8 cellular contexts compared by ENCODE assay signal in the genomic region with DNA sequence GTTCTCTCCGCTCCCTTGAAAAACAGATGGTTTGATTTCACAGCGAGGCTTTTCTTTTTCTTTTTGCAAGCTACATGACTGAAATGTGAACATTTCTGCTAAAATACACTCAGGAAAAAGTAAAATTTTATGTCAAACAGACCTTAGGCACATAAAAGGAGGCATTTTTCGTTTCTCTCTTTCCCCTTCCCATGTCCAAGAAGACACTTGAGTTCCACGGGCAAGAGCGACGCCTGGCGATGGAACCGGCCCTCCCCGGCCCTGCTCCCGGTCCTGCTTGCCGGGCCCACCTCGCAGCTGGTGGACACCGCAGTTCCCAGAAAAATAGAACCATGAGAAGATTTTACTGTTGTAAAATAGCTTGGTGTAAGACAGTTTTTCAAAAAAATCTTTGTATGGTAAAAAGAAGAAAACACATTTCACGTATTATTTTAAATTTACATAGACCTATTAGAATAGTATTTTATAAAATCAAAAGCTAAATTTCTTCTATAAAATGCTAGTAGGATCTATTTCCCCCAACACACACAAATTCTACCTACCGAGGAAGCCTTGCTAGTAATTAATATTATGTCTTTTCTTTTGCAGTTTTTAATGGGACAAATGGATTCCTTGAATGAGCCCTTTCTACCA. TPM values are rescaled to one million over a fixed set of nuclear protein-coding genes. Genes with fewer than 3 reads are reported as not detected.
DNase-seq lines count a peak whose midpoint lies in the region; ATAC-seq and TF ChIP-seq lines count a peak whose summit lies in the region.

No MANE protein-coding gene starts in this region.

- POLR2A ChIA-PET in WTC11 (lab: Charles Lee), result interaction anchor here (0.8 to 1.1 kb wide), 2 partner anchors 20 to 26 kb away, joined by 3 to 4 read pairs; a partner anchor contains a TSS

- no peak overlapping the region for H3K27ac Mint-ChIP-seq in WTC11

- peak overlapping the region; percentile 80 for H3K4me3 Mint-ChIP-seq in WTC11

- peaks cover 22% of the 10 kb centered on the region for H3K4me1 Mint-ChIP-seq in WTC11

- in situ Hi-C loops in KBM-7 (cut with MboI; ENCODE audit: low pct_unique_long_range_greater_than_20kb, low sequenced_read_pairs), result no loop called here

- H3K9me3 Mint-ChIP-seq in WTC11, result no peaks in the 10 kb centered on the region

- CTCF ChIA-PET in WTC11 (lab: Charles Lee), result interaction anchor here (0.6 to 2.0 kb wide), 16 partner anchors 20 to 776 kb away, joined by 3 to 13 read pairs (median 3); a partner anchor contains a TSS

- peak; percentile 49 for TF ChIP-seq CTCF in WTC11 (IDR thresholded peaks at IDR 0.05)

- peaks cover 67% of the 10 kb centered on the region for H3K27me3 Mint-ChIP-seq in WTC11 (ENCODE audit: low read depth)

- ATAC-seq in WTC11 (peak; percentile 50), GM21528 (IDR thresholded peaks at IDR 0.05; ENCODE audit: low FRiP score, unreplicated experiment) (no peak), GM19397 (IDR thresholded peaks at IDR 0.05; ENCODE audit: unreplicated experiment) (no peak)

- DNase-seq in COLO668 (lab: John Stamatoyannopoulos, UW; ENCODE audit: unreplicated experiment), result peak; percentile 55
- peak; percentile 79 for DNase-seq in KBM-7
- DNase-seq in WTC11 (ENCODE audit: low spot score), result peak; percentile 81
- peak; percentile 81 for DNase-seq in dermis blood vessel endothelial cell
- peak; percentile 73 for DNase-seq in kidney tubule cell (ENCODE audit: low spot score)
- peak in 2 of 3 donors; percentile 23 to 27 for DNase-seq in stimulated activated CD4-positive, alpha-beta T cell treated with anti-CD3 and anti-CD28 coated beads, Interleukin-12 subunit alpha, Interleukin-12 subunit beta, amount 100 ng/mL, for 48 hours (ENCODE audit: low read depth in 2 of 3, low spot score in 1 of 3)

- no peaks in the 10 kb centered on the region for H3K36me3 Mint-ChIP-seq in WTC11

TF ChIP-seq in WTC11, 78 proteins besides CTCF, POLR2A, EP300 and RAD21:
- no peak for TF ChIP-seq CREB1 (CRISPR knock-in tag; IDR thresholded peaks at IDR 0.05)
- no peak for TF ChIP-seq ZBTB21 (CRISPR knock-in tag; IDR thresholded peaks at IDR 0.05; ENCODE audit: borderline replicate concordance)
- TF ChIP-seq, protein P1, sequence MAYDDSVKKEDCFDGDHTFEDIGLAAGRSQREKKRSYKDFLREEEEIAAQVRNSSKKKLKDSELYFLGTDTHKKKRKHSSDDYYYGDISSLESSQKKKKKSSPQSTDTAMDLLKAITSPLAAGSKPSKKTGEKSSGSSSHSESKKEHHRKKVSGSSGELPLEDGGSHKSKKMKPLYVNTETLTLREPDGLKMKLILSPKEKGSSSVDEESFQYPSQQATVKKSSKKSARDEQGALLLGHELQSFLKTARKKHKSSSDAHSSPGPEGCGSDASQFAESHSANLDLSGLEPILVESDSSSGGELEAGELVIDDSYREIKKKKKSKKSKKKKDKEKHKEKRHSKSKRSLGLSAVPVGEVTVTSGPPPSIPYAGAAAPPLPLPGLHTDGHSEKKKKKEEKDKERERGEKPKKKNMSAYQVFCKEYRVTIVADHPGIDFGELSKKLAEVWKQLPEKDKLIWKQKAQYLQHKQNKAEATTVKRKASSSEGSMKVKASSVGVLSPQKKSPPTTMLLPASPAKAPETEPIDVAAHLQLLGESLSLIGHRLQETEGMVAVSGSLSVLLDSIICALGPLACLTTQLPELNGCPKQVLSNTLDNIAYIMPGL (CRISPR knock-in tag; IDR thresholded peaks at IDR 0.05), result peak; percentile 6; the same call in 1 of the 2 replicates
- TF ChIP-seq SP1 (CRISPR knock-in tag; conservative IDR thresholded peaks at IDR 0.05), result 0 out of 2 replicates have a peak, but pooled peaks have one; percentile 32

RNA-seq across cellular contexts. Expression of a gene that starts 2.3 kb away (rescaled TPM):
- 3.5 to 5.2 TPM (median 4.3 TPM) in 3 replicates for total RNA-seq in WTC11 (2021)
- total RNA-seq in dermis blood vessel endothelial cell, result 0.28 TPM in 1 of 2 replicates, not detected in the other

RNA-seq across cellular contexts. Expression of a gene that starts 25.5 kb away (rescaled TPM):
- total RNA-seq in WTC11 (2021) (145 to 150 TPM (median 146 TPM) in 3 replicates), dermis blood vessel endothelial cell (68.1 and 96.8 TPM in 2 replicates)

RNA-seq across cellular contexts. Expression of a gene that starts 26.4 kb away (rescaled TPM):
- total RNA-seq in WTC11 (2021) (26.4 to 34.4 TPM (median 31.3 TPM) in 3 replicates), dermis blood vessel endothelial cell (17.9 and 28.6 TPM in 2 replicates)

Comparison
In these comparisons a context has a peak if more than half of its experiments do, and no peak if none do; other contexts are left out.
1. DNase-seq: peak in every context shown above with its lines; median percentile 81 in WTC11; 81 in dermis blood vessel endothelial cell; 79 in KBM-7; 73 in kidney tubule cell; 55 in COLO668; 25 in stimulated activated CD4-positive, alpha-beta T cell treated with anti-CD3 and anti-CD28 coated beads, Interleukin-12 subunit alpha, Interleukin-12 subunit beta, amount 100 ng/mL, for 48 hours.